Comparison of ENCODE assay signal across 23 cellular contexts in genomic region chr20:56449459-56449858, GRCh38. TPM values are rescaled to one million over a fixed set of nuclear protein-coding genes. Genes with fewer than 3 reads are reported as not detected.
"Had no signal": no experiment of that assay in that cellular context is flagged by ENCODE, and none has a peak within 500 bp of the region (broad histone marks: within the 10 kb centered on the region; RNA-seq: fewer than 3 reads in every experiment).

No MANE protein-coding gene starts in this region.

- DNase-seq: colonic mucosa; cortex of kidney; dermis blood vessel endothelial cell; dorsolateral prefrontal cortex; effector CD4-positive, alpha-beta T cell; effector CD8-positive, alpha-beta T cell; effector memory CD4-positive, alpha-beta T cell; effector memory CD8-positive, alpha-beta T cell; endodermal cell; erythroblast; esophagus squamous epithelium; foreskin fibroblast; foreskin keratinocyte; foreskin melanocyte; gastrocnemius medialis; glutamatergic neuron; heart left ventricle; heart right ventricle had no signal

- H3K27ac Mint-ChIP-seq: dendritic cell treated with granulocyte-macrophage colony-stimulating factor and Interleukin-4, amounts not matched to agents 40 ng/mL and 50 ng/mL, for 4 days; effector memory CD8-positive, alpha-beta T cell; endodermal cell had no signal

- H3K27me3 Mint-ChIP-seq: dendritic cell treated with granulocyte-macrophage colony-stimulating factor and Interleukin-4, amounts not matched to agents 40 ng/mL and 50 ng/mL, for 4 days; effector memory CD8-positive, alpha-beta T cell had no signal

- ATAC-seq: effector memory CD8-positive, alpha-beta T cell; esophagus mucosa; foreskin keratinocyte; gastrocnemius medialis; gastroesophageal sphincter; heart left ventricle; heart right ventricle had no signal

- H3K4me3 Mint-ChIP-seq: dendritic cell treated with granulocyte-macrophage colony-stimulating factor and Interleukin-4, amounts not matched to agents 40 ng/mL and 50 ng/mL, for 4 days; effector memory CD8-positive, alpha-beta T cell; endodermal cell had no signal

- H3K9me3 Mint-ChIP-seq: dendritic cell treated with granulocyte-macrophage colony-stimulating factor and Interleukin-4, amounts not matched to agents 40 ng/mL and 50 ng/mL, for 4 days; effector memory CD8-positive, alpha-beta T cell; endodermal cell had no signal

RNA-seq across cellular contexts. Expression of gene CASS4, which starts 37.4 kb away (rescaled TPM):
- total RNA-seq: endodermal cell, endothelial cell of umbilical vein, foreskin keratinocyte, glomerular endothelial cell had no signal
